Comparison of ENCODE assay signal across 1 cellular context in genomic region chr4:25233737-25234389, GRCh38.
TF ChIP-seq lines count a peak whose summit lies in the region.

Gene PI4K2B, plus strand, starts transcription at chr4:25234033. Its CDS starts 131 bp downstream, at chr4:25234164.

TF ChIP-seq in HEK293, 187 proteins besides CTCF, POLR2A, EP300 and RAD21 (continued from another document):
- TF ChIP-seq PATZ1 (tag by site-specific recombination; IDR thresholded peaks at IDR 0.05) (peak; percentile 55), ZSCAN30 (tag by site-specific recombination; IDR thresholded peaks at IDR 0.05) (0 out of 2 replicates have a peak, but pooled peaks have one; percentile 44), ZNF621 (tag by site-specific recombination; IDR thresholded peaks at IDR 0.05) (no peak), ZNF768 (tag by site-specific recombination; IDR thresholded peaks at IDR 0.05) (no peak), ZSCAN18 (tag by site-specific recombination; IDR thresholded peaks at IDR 0.05) (no peak), ZBTB8A (tag by site-specific recombination; IDR thresholded peaks at IDR 0.05) (peak; percentile 87), ZNF394 (tag by site-specific recombination; IDR thresholded peaks at IDR 0.05; ENCODE audit: borderline replicate concordance) (peak; percentile 89), ZNF610 (tag by site-specific recombination; IDR thresholded peaks at IDR 0.05; ENCODE audit: borderline replicate concordance) (peak; percentile 69; the same call in 1 of the 2 replicates), ATF2 (tag by site-specific recombination; IDR thresholded peaks at IDR 0.05; ENCODE audit: low read depth) (no peak), GLIS2 (tag by site-specific recombination; IDR thresholded peaks at IDR 0.05) (peak; percentile 64; the same call in 1 of the 2 replicates)
- TF ChIP-seq, protein P1, sequence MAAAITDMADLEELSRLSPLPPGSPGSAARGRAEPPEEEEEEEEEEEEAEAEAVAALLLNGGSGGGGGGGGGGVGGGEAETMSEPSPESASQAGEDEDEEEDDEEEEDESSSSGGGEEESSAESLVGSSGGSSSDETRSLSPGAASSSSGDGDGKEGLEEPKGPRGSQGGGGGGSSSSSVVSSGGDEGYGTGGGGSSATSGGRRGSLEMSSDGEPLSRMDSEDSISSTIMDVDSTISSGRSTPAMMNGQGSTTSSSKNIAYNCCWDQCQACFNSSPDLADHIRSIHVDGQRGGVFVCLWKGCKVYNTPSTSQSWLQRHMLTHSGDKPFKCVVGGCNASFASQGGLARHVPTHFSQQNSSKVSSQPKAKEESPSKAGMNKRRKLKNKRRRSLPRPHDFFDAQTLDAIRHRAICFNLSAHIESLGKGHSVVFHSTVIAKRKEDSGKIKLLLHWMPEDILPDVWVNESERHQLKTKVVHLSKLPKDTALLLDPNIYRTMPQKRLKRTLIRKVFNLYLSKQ (tag by site-specific recombination; IDR thresholded peaks at IDR 0.05; ENCODE audit: borderline replicate concordance): no peak
- TF ChIP-seq, protein P2, sequence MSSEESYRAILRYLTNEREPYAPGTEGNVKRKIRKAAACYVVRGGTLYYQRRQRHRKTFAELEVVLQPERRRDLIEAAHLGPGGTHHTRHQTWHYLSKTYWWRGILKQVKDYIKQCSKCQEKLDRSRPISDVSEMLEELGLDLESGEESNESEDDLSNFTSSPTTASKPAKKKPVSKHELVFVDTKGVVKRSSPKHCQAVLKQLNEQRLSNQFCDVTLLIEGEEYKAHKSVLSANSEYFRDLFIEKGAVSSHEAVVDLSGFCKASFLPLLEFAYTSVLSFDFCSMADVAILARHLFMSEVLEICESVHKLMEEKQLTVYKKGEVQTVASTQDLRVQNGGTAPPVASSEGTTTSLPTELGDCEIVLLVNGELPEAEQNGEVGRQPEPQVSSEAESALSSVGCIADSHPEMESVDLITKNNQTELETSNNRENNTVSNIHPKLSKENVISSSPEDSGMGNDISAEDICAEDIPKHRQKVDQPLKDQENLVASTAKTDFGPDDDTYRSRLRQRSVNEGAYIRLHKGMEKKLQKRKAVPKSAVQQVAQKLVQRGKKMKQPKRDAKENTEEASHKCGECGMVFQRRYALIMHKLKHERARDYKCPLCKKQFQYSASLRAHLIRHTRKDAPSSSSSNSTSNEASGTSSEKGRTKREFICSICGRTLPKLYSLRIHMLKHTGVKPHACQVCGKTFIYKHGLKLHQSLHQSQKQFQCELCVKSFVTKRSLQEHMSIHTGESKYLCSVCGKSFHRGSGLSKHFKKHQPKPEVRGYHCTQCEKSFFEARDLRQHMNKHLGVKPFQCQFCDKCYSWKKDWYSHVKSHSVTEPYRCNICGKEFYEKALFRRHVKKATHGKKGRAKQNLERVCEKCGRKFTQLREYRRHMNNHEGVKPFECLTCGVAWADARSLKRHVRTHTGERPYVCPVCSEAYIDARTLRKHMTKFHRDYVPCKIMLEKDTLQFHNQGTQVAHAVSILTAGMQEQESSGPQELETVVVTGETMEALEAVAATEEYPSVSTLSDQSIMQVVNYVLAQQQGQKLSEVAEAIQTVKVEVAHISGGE (tag by site-specific recombination; conservative IDR thresholded peaks at IDR 0.05; ENCODE audit: low read depth): peak; percentile 47; the same call in 1 of the 2 replicates
